8 cellular contexts compared by ENCODE assay signal in genomic region chr7:100369105-100369504, GRCh38. TPM values are rescaled to one million over a fixed set of nuclear protein-coding genes. Genes with fewer than 3 reads are reported as not detected.
DNase-seq lines count a peak whose midpoint lies in the region; ATAC-seq and TF ChIP-seq lines count a peak whose summit lies in the region.

No MANE protein-coding gene starts in this region.

- H3K36me3 ChIP-seq in liver (ENCODE audit: control insufficient read depth in 4 of 4, insufficient read depth in 3 of 4, low read depth in 1 of 4, low read length in 3 of 4) = peaks cover 0 to 5% (median 0%) of the 10 kb centered on the region in 4 donors

- peak overlapping the region; percentile 56 for H3K4me3 Mint-ChIP-seq in T-helper 17 cell

- H3K27me3 Mint-ChIP-seq in T-helper 17 cell = no peaks in the 10 kb centered on the region

- TF ChIP-seq CTCF in liver (IDR thresholded peaks at IDR 0.05; ENCODE audit: low read depth, low read length, missing input control) = no peak

- H3K4me1 Mint-ChIP-seq in T-helper 17 cell = peaks cover 24% of the 10 kb centered on the region

- peak overlapping the region; percentile 71 for H3K27ac Mint-ChIP-seq in T-helper 17 cell

- TF ChIP-seq RAD21 in liver (IDR thresholded peaks at IDR 0.05) = no peak

- 73% methylated on average over 6 of the region's 6 CpGs for WGBS in liver

- H3K9me3 ChIP-seq in T-helper 17 cell (ENCODE audit: control insufficient read depth, low read length, poor library complexity, severe bottlenecking) (no peaks in the 10 kb centered on the region), liver (ENCODE audit: control insufficient read depth in 4 of 4, low read length in 3 of 4) (no peaks in the 10 kb centered on the region)

- DNase-seq in stimulated activated CD8-positive, alpha-beta memory T cell treated with anti-CD3 and anti-CD28 coated beads, Interleukin-12 subunit alpha, Interleukin-12 subunit beta, amount 100 ng/mL, for 4 hours (ENCODE audit: low read depth) = peak; percentile 29
- DNase-seq in stimulated activated CD8-positive, alpha-beta memory T cell treated with anti-CD3 and anti-CD28 coated beads, Interleukin-4, amount 100 ng/mL, for 48 hours = no peak
- DNase-seq in T-helper 17 cell (no peak), NCI-H1930 (lab: John Stamatoyannopoulos, UW) (no peak), ecto neural progenitor cell (ENCODE audit: low spot score) (no peak), NCI-H187 (lab: John Stamatoyannopoulos, UW) (no peak)

- peak overlapping the region; percentile 51 to 64 for H3K27ac ChIP-seq in liver (ENCODE audit: low read depth in 1 of 2, low read length in 2 of 2)

- H3K36me3 Mint-ChIP-seq in T-helper 17 cell (ENCODE audit: low read depth) = peaks cover 2% of the 10 kb centered on the region

- H3K4me1 ChIP-seq in liver (ENCODE audit: control insufficient read depth in 4 of 4, insufficient read depth in 4 of 4, low read length in 3 of 4) = no peaks in the 10 kb centered on the region

- ATAC-seq in HG03097 (IDR thresholded peaks at IDR 0.05; ENCODE audit: low FRiP score, unreplicated experiment) = peak; percentile 60
- peak; percentile 65 for ATAC-seq in T-helper 17 cell

- no peak overlapping the region for H3K4me3 ChIP-seq in liver (ENCODE audit: low read depth in 1 of 3, low read length in 3 of 3)

- no peak overlapping the region for H3K9ac ChIP-seq in liver (ENCODE audit: low read depth in 1 of 2, low read length in 2 of 2)

- H3K27me3 ChIP-seq in liver (ENCODE audit: control insufficient read depth in 4 of 4, insufficient read depth in 4 of 4, low read length in 3 of 4) = no peaks in the 10 kb centered on the region

TF ChIP-seq in liver, 16 proteins besides CTCF, POLR2A, EP300 and RAD21:
- no peak for TF ChIP-seq NR2F2 (IDR thresholded peaks at IDR 0.05)
- TF ChIP-seq FOXA1 (IDR thresholded peaks at IDR 0.05) = no peak
- no peak for TF ChIP-seq GABPA (IDR thresholded peaks at IDR 0.05 in 1 of 2, conservative IDR thresholded peaks at IDR 0.05 in 1 of 2)
- TF ChIP-seq YY1 (IDR thresholded peaks at IDR 0.05) = no peak
- TF ChIP-seq REST (IDR thresholded peaks at IDR 0.05) = no peak
- no peak for TF ChIP-seq HNF4G (IDR thresholded peaks at IDR 0.05)
- TF ChIP-seq MAX (IDR thresholded peaks at IDR 0.05) = no peak
- no peak for TF ChIP-seq SP1 (IDR thresholded peaks at IDR 0.05)
- no peak for TF ChIP-seq HNF4A (conservative IDR thresholded peaks at IDR 0.05)
- TF ChIP-seq ZBTB33 (IDR thresholded peaks at IDR 0.05) = no peak
- no peak for TF ChIP-seq TAF1 (conservative IDR thresholded peaks at IDR 0.05)
- TF ChIP-seq FOXA2 (IDR thresholded peaks at IDR 0.05) = no peak
- no peak for TF ChIP-seq EGR1 (IDR thresholded peaks at IDR 0.05; ENCODE audit: low read depth in 2 of 2)
- no peak for TF ChIP-seq JUND (IDR thresholded peaks at IDR 0.05)
- TF ChIP-seq, protein P1, sequence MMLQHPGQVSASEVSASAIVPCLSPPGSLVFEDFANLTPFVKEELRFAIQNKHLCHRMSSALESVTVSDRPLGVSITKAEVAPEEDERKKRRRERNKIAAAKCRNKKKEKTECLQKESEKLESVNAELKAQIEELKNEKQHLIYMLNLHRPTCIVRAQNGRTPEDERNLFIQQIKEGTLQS (IDR thresholded peaks at IDR 0.05) = no peak
- TF ChIP-seq RXRA (IDR thresholded peaks at IDR 0.05) = no peak

RNA-seq across cellular contexts. Expression of gene PILRA, which starts 4.2 kb away (rescaled TPM):
- total RNA-seq in T-helper 17 cell (10 to 100 TPM in 1 of 2 donors, 1 to 10 TPM in 1; 3.1 to 14.5 TPM), liver (1 to 10 TPM; 2.8 to 3.5 TPM)
- 1 to 10 TPM; 1.5 to 3.5 TPM for polyA plus RNA-seq in liver

RNA-seq across cellular contexts. Expression of gene PILRB, which starts 11.2 kb away (rescaled TPM):
- total RNA-seq in T-helper 17 cell (10 to 100 TPM; 71.6 to 97.2 TPM), liver (10 to 100 TPM in 1 of 2 donors, 1 to 10 TPM in 1; 6.0 to 50.8 TPM)
- 10 to 100 TPM; 12.2 to 16.5 TPM for polyA plus RNA-seq in liver

RNA-seq across cellular contexts. Expression of gene ZCWPW1, which starts 59.4 kb away (rescaled TPM):
- total RNA-seq in T-helper 17 cell (1 to 10 TPM; 5.1 TPM), liver (1 to 10 TPM; 1.4 to 2.3 TPM)
- polyA plus RNA-seq in liver = 1 to 10 TPM; 3.3 TPM
